4 cellular contexts compared by ENCODE assay signal in the genomic region with DNA sequence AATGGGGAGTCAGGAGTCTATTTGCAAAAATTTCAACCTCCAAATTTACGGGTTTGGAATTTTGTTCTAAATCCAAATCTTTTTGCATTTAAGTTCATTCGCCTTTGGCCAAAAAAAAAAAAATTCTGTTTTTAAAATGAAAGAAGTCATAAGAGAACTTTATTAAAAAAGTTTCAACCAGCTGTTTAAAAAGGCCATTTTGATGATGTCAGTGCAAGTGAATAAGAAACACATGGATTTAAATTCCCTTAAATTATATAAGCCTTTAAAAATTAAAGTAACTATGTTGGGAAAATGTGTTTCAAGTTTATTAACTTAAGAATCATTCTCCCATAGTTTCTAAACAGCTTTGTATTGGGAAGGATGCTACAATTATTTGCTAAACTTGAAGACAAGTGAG.
"Had no signal": no experiment of that assay in that cellular context is flagged by ENCODE, and none has a peak within 500 bp of the region (broad histone marks: within the 10 kb centered on the region; RNA-seq: fewer than 3 reads in every experiment).

No MANE protein-coding gene starts in this region.

- H3K4me1 Mint-ChIP-seq: IgD-negative memory B cell had no signal

- H3K4me3 Mint-ChIP-seq: IgD-negative memory B cell had no signal

- H3K27ac Mint-ChIP-seq: IgD-negative memory B cell had no signal

- H3K4me3 ChIP-seq: K562 had no signal

- DNase-seq: IMR-90 had no signal

- H3K27ac ChIP-seq: HL-60 had no signal

- H3K36me3 Mint-ChIP-seq: IgD-negative memory B cell had no signal
